In genomic region chr11:67117176-67117575, GRCh38 we compare ENCODE assay signal across 9 cellular contexts. TPM values are rescaled to one million over a fixed set of nuclear protein-coding genes. Genes with fewer than 3 reads are reported as not detected.
DNase-seq lines count a peak whose midpoint lies in the region; ATAC-seq and TF ChIP-seq lines count a peak whose summit lies in the region.
"Had no signal": no experiment of that assay in that cellular context is flagged by ENCODE, and none has a peak within 500 bp of the region (broad histone marks: within the 10 kb centered on the region; RNA-seq: fewer than 3 reads in every experiment).

No MANE protein-coding gene starts in this region.

- peaks cover 0 to 20% of the 10 kb centered on the region in 2 donors for H3K36me3 Mint-ChIP-seq in CD4-positive, alpha-beta memory T cell
- H3K36me3 Mint-ChIP-seq in dendritic cell treated with granulocyte-macrophage colony-stimulating factor and Interleukin-4, amounts not matched to agents 40 ng/mL and 50 ng/mL, for 4 days (ENCODE audit: low read depth), result peaks cover 25% of the 10 kb centered on the region
- peaks cover 4% of the 10 kb centered on the region for H3K36me3 Mint-ChIP-seq in neural progenitor cell

- DNase-seq in CD4-positive, alpha-beta memory T cell, result no peak
- DNase-seq in MV-4-11 (lab: John Stamatoyannopoulos, UW), result peak; percentile 48
- DNase-seq in neural progenitor cell (ENCODE audit: low spot score), result no peak
- DNase-seq in HT-29 (ENCODE audit: low spot score), result no peak
- no peak for DNase-seq in head of caudate nucleus
- DNase-seq: OCI-M1 had no signal

- peaks cover 25% of the 10 kb centered on the region for H4K20me1 ChIP-seq in neural progenitor cell (ENCODE audit: low read depth)

- no peaks in the 10 kb centered on the region for H3K9me3 Mint-ChIP-seq in CD4-positive, alpha-beta memory T cell
- no peaks in the 10 kb centered on the region for H3K9me3 Mint-ChIP-seq in dendritic cell treated with granulocyte-macrophage colony-stimulating factor and Interleukin-4, amounts not matched to agents 40 ng/mL and 50 ng/mL, for 4 days
- H3K9me3 Mint-ChIP-seq in neural progenitor cell, result no peaks in the 10 kb centered on the region

- no peaks in the 10 kb centered on the region for H3K36me3 ChIP-seq in CD4-positive, alpha-beta memory T cell (ENCODE audit: insufficient read depth, low read length)
- H3K36me3 ChIP-seq in neural progenitor cell, result no peaks in the 10 kb centered on the region

- H3K4me1 Mint-ChIP-seq in CD4-positive, alpha-beta memory T cell, result peaks cover 13 to 28% (median 17%) of the 10 kb centered on the region in 4 donors
- H3K4me1 Mint-ChIP-seq in dendritic cell treated with granulocyte-macrophage colony-stimulating factor and Interleukin-4, amounts not matched to agents 40 ng/mL and 50 ng/mL, for 4 days (ENCODE audit: low read depth), result peaks cover 43% of the 10 kb centered on the region
- peaks cover 20% of the 10 kb centered on the region for H3K4me1 Mint-ChIP-seq in neural progenitor cell

- H3K79me2 ChIP-seq in neural progenitor cell (ENCODE audit: low read depth), result peaks cover 37% of the 10 kb centered on the region

- CTCF ChIA-PET in CD4-positive, alpha-beta memory T cell (lab: Charles Lee; ENCODE audit: partially characterized antibody), result interaction anchor here (1.5 to 2.3 kb wide), 2 partner anchors 34 to 35 kb away, joined by 4 to 6 read pairs; no protein-coding TSS in a partner anchor

- POLR2A ChIA-PET in CD4-positive, alpha-beta memory T cell (lab: Charles Lee; ENCODE audit: partially characterized antibody), result interaction anchor here (1.0 to 2.7 kb wide), 3 partner anchors 13 to 123 kb away, joined by 3 to 22 read pairs (median 4); no protein-coding TSS in a partner anchor

- H2AFZ ChIP-seq in neural progenitor cell (replicated peaks), result peak overlapping the region; percentile 78

- H3K27me3 ChIP-seq in CD4-positive, alpha-beta memory T cell (ENCODE audit: insufficient read depth, low read length), result no peaks in the 10 kb centered on the region
- H3K27me3 ChIP-seq in neural progenitor cell, result peaks cover 12% of the 10 kb centered on the region

- H3K4me3 ChIP-seq in CD4-positive, alpha-beta memory T cell (ENCODE audit: low read length in 2 of 2), result no peak overlapping the region
- peak overlapping the region; percentile 41 for H3K4me3 ChIP-seq in neural progenitor cell

- peak overlapping the region; percentile 85 to 90 (median 88) for H3K4me3 Mint-ChIP-seq in CD4-positive, alpha-beta memory T cell
- H3K4me3 Mint-ChIP-seq in dendritic cell treated with granulocyte-macrophage colony-stimulating factor and Interleukin-4, amounts not matched to agents 40 ng/mL and 50 ng/mL, for 4 days, result peak overlapping the region; percentile 50
- H3K4me3 Mint-ChIP-seq in neural progenitor cell, result peak overlapping the region; percentile 83

- H3K4me1 ChIP-seq in CD4-positive, alpha-beta memory T cell (ENCODE audit: insufficient read depth, low read length), result peaks cover 16% of the 10 kb centered on the region
- H3K4me1 ChIP-seq in neural progenitor cell, result peaks cover 23% of the 10 kb centered on the region

- ATAC-seq in GM18520 (IDR thresholded peaks at IDR 0.05; ENCODE audit: unreplicated experiment), result no peak
- ATAC-seq in HG02678 (IDR thresholded peaks at IDR 0.05; ENCODE audit: unreplicated experiment), result no peak

- no peak overlapping the region for H3K9ac ChIP-seq in neural progenitor cell

- H3K9me3 ChIP-seq in CD4-positive, alpha-beta memory T cell (ENCODE audit: control insufficient read depth in 1 of 2, low read length in 2 of 2), result no peaks in the 10 kb centered on the region
- no peaks in the 10 kb centered on the region for H3K9me3 ChIP-seq in neural progenitor cell (ENCODE audit: low read depth)

- H3K27ac ChIP-seq in CD4-positive, alpha-beta memory T cell (ENCODE audit: low read depth, low read length), result peak overlapping the region; percentile 31
- no peak overlapping the region for H3K27ac ChIP-seq in neural progenitor cell

- no peak for TF ChIP-seq CTCF in neural progenitor cell (IDR thresholded peaks at IDR 0.05)

- H3K27ac Mint-ChIP-seq in CD4-positive, alpha-beta memory T cell, result peak overlapping the region; percentile 87 to 95 (median 92)
- peak overlapping the region; percentile 61 for H3K27ac Mint-ChIP-seq in dendritic cell treated with granulocyte-macrophage colony-stimulating factor and Interleukin-4, amounts not matched to agents 40 ng/mL and 50 ng/mL, for 4 days
- peak overlapping the region; percentile 88 for H3K27ac Mint-ChIP-seq in neural progenitor cell

- intact Hi-C loops in CD4-positive, alpha-beta memory T cell (cut with micrococcal nuclease), result loop anchor here (5.0 kb wide), 1 partner anchor 160 kb away; the partner anchor contains the start of gene PC
- intact Hi-C loops in dendritic cell treated with granulocyte-macrophage colony-stimulating factor and Interleukin-4, amounts not matched to agents 40 ng/mL and 50 ng/mL, for 4 days (cut with micrococcal nuclease), result no loop called here
- intact Hi-C loops in head of caudate nucleus (cut with DNase I), result no loop called here

- H3K27me3 Mint-ChIP-seq in CD4-positive, alpha-beta memory T cell, result no peaks in the 10 kb centered on the region
- H3K27me3 Mint-ChIP-seq in dendritic cell treated with granulocyte-macrophage colony-stimulating factor and Interleukin-4, amounts not matched to agents 40 ng/mL and 50 ng/mL, for 4 days, result no peaks in the 10 kb centered on the region
- H3K27me3 Mint-ChIP-seq in neural progenitor cell (ENCODE audit: insufficient read depth, low read depth), result peaks cover 8% of the 10 kb centered on the region

- H3F3A ChIP-seq in neural progenitor cell (ENCODE audit: low read depth), result peaks cover 23% of the 10 kb centered on the region

- peak overlapping the region; percentile 71 for H3K4me2 ChIP-seq in neural progenitor cell

RNA-seq across cellular contexts. Expression of gene KDM2A, which starts 1.9 kb away (rescaled TPM):
- 100 to 1,000 TPM; 193 to 200 TPM for total RNA-seq in CD4-positive, alpha-beta memory T cell
- 10 to 100 TPM; 14.0 to 17.3 TPM for polyA plus RNA-seq in CD4-positive, alpha-beta memory T cell
- total RNA-seq in neural progenitor cell (ENCODE audit: low replicate concordance), result 38.8 and 49.5 TPM in 2 replicates
- total RNA-seq in HT-29 (2014; rRNA removed; shearing (Covaris generic)), result 49.3 and 59.9 TPM in 2 replicates
